Comparison of ENCODE assay signal across 1 cellular context in the genomic region with DNA sequence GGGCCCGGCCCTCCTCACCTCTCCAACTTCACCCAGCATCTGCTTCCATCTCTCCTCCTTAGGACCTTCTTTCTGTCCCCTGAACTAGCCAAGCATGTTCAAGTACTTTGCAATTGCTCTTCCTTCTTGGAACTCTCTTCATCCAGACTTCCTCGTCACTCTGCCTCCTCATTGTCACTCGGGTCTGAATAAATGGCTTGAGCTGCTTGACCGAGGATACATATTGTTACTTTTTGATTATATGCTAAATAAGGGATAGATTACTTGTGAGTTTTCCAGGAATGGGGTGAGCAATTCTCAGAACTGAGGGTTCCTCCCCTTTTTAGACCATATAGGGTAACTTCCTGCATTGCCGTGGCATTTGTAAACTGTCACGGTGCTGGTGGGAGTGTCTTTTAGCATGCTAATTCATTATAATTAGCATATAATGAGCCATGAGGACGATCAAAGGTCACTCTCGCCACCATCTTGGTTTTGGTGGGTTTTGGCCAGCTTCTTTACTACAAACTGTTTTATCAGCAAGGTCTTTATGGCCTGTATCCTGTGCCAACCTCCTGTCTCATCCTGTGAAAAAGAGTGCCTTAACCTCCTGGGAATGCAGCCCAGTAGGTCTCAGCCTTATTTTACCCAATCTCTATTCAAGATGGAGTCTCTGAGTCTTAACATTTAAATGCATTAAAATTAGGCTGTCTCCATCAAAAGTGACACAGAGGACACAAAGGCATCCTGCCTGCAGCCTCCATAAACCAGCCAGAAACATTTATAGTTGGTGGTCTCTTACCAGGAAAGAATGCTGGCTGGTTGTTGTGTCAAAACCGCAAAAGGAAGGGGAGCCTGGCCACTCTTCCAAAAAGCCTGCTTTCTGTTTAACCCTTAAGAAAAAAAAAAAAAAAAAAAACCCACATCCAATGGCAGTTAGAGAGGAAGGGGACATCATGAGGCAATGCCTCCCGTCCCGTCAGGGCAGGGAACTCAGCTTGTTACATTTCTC.
A peak's percentile ranks its signal among the peaks of the same experiment; 100 is the strongest.
TF ChIP-seq lines count a peak whose summit lies in the region.

No MANE protein-coding gene starts in this region.

TF ChIP-seq in K562, 482 proteins besides CTCF, POLR2A, EP300 and RAD21 (continued from another document):
- TF ChIP-seq, protein P1, sequence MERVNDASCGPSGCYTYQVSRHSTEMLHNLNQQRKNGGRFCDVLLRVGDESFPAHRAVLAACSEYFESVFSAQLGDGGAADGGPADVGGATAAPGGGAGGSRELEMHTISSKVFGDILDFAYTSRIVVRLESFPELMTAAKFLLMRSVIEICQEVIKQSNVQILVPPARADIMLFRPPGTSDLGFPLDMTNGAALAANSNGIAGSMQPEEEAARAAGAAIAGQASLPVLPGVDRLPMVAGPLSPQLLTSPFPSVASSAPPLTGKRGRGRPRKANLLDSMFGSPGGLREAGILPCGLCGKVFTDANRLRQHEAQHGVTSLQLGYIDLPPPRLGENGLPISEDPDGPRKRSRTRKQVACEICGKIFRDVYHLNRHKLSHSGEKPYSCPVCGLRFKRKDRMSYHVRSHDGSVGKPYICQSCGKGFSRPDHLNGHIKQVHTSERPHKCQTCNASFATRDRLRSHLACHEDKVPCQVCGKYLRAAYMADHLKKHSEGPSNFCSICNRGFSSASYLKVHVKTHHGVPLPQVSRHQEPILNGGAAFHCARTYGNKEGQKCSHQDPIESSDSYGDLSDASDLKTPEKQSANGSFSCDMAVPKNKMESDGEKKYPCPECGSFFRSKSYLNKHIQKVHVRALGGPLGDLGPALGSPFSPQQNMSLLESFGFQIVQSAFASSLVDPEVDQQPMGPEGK (CRISPR knock-in tag; IDR thresholded peaks at IDR 0.05; ENCODE audit: borderline replicate concordance), result peak; percentile 65; the same call in 1 of the 2 replicates
- TF ChIP-seq SETDB1 (IDR thresholded peaks at IDR 0.05; ENCODE audit: low read length) (no peak), RBM15 (IDR thresholded peaks at IDR 0.05; ENCODE audit: insufficient read depth, low read length) (no peak), NUFIP1 (IDR thresholded peaks at IDR 0.05; ENCODE audit: partially characterized antibody) (no peak), THRAP3 (IDR thresholded peaks at IDR 0.05; ENCODE audit: borderline replicate concordance) (peak; percentile 84; the same call in 1 of the 2 replicates), BACH1 (tag; IDR thresholded peaks at IDR 0.05) (peak; percentile 92), ZNF696 (CRISPR knock-in tag; conservative IDR thresholded peaks at IDR 0.05) (no peak), PHF20 (IDR thresholded peaks at IDR 0.05; ENCODE audit: partially characterized antibody) (no peak), ZNF133 (CRISPR knock-in tag; IDR thresholded peaks at IDR 0.05) (no peak), KAT7 (CRISPR knock-in tag; IDR thresholded peaks at IDR 0.05; ENCODE audit: borderline replicate concordance) (peak; percentile 85; the same call in 1 of the 2 replicates), PHB (CRISPR knock-in tag; IDR thresholded peaks at IDR 0.05) (no peak), ZNF121 (CRISPR knock-in tag; conservative IDR thresholded peaks at IDR 0.05) (no peak), LARP7 (IDR thresholded peaks at IDR 0.05) (peak; percentile 80), KLF13 (tag; IDR thresholded peaks at IDR 0.05; ENCODE audit: borderline replicate concordance, low read depth) (peak; percentile 91)
- TF ChIP-seq, protein P2, sequence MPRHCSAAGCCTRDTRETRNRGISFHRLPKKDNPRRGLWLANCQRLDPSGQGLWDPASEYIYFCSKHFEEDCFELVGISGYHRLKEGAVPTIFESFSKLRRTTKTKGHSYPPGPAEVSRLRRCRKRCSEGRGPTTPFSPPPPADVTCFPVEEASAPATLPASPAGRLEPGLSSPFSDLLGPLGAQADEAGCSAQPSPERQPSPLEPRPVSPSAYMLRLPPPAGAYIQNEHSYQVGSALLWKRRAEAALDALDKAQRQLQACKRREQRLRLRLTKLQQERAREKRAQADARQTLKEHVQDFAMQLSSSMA (CRISPR knock-in tag; IDR thresholded peaks at IDR 0.05), result no peak
- TF ChIP-seq, protein P3, sequence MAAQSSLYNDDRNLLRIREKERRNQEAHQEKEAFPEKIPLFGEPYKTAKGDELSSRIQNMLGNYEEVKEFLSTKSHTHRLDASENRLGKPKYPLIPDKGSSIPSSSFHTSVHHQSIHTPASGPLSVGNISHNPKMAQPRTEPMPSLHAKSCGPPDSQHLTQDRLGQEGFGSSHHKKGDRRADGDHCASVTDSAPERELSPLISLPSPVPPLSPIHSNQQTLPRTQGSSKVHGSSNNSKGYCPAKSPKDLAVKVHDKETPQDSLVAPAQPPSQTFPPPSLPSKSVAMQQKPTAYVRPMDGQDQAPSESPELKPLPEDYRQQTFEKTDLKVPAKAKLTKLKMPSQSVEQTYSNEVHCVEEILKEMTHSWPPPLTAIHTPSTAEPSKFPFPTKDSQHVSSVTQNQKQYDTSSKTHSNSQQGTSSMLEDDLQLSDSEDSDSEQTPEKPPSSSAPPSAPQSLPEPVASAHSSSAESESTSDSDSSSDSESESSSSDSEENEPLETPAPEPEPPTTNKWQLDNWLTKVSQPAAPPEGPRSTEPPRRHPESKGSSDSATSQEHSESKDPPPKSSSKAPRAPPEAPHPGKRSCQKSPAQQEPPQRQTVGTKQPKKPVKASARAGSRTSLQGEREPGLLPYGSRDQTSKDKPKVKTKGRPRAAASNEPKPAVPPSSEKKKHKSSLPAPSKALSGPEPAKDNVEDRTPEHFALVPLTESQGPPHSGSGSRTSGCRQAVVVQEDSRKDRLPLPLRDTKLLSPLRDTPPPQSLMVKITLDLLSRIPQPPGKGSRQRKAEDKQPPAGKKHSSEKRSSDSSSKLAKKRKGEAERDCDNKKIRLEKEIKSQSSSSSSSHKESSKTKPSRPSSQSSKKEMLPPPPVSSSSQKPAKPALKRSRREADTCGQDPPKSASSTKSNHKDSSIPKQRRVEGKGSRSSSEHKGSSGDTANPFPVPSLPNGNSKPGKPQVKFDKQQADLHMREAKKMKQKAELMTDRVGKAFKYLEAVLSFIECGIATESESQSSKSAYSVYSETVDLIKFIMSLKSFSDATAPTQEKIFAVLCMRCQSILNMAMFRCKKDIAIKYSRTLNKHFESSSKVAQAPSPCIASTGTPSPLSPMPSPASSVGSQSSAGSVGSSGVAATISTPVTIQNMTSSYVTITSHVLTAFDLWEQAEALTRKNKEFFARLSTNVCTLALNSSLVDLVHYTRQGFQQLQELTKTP (IDR thresholded peaks at IDR 0.05; ENCODE audit: low read depth in 1 of 2, partially characterized antibody in 2 of 2), result peak; percentile 82 to 96
- TF ChIP-seq, protein P4, sequence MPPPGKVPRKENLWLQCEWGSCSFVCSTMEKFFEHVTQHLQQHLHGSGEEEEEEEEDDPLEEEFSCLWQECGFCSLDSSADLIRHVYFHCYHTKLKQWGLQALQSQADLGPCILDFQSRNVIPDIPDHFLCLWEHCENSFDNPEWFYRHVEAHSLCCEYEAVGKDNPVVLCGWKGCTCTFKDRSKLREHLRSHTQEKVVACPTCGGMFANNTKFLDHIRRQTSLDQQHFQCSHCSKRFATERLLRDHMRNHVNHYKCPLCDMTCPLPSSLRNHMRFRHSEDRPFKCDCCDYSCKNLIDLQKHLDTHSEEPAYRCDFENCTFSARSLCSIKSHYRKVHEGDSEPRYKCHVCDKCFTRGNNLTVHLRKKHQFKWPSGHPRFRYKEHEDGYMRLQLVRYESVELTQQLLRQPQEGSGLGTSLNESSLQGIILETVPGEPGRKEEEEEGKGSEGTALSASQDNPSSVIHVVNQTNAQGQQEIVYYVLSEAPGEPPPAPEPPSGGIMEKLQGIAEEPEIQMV (tag; conservative IDR thresholded peaks at IDR 0.05; ENCODE audit: low read depth), result peak; percentile 88
TF ChIP-seq in K562: peak in this region for 199.
